Comparison of ENCODE assay signal across 11 cellular contexts in genomic region chr6:88201734-88202133, GRCh38. TPM values are rescaled to one million over a fixed set of nuclear protein-coding genes. Genes with fewer than 3 reads are reported as not detected.
"Had no signal": no experiment of that assay in that cellular context is flagged by ENCODE, and none has a peak within 500 bp of the region (broad histone marks: within the 10 kb centered on the region; RNA-seq: fewer than 3 reads in every experiment).

No MANE protein-coding gene starts in this region.

RNA-seq across cellular contexts. Expression of gene CNR1, which starts 35.6 kb away (rescaled TPM):
- total RNA-seq: activated CD4-positive, alpha-beta memory T cell treated with anti-CD3 and anti-CD28 coated beads for 36 hours; activated CD4-positive, alpha-beta memory T cell treated with anti-CD3 and anti-CD28 coated beads, Interleukin-2, amount 10 ng/mL, durations not matched to agents 7 days and 5 days; activated CD4-positive, alpha-beta T cell treated with anti-CD3 and anti-CD28 coated beads for 36 hours; activated CD4-positive, alpha-beta T cell treated with anti-CD3 and anti-CD28 coated beads, Interleukin-2, amount 10 ng/mL, durations not matched to agents 24 days and 14 days; activated CD4-positive, alpha-beta T cell treated with anti-CD3 and anti-CD28 coated beads, Interleukin-2, amount 10 ng/mL, durations not matched to agents 7 days and 5 days; activated CD8-positive, alpha-beta memory T cell treated with anti-CD3 and anti-CD28 coated beads for 36 hours; activated CD8-positive, alpha-beta memory T cell treated with anti-CD3 and anti-CD28 coated beads, Interleukin-2, amount 10 ng/mL, durations not matched to agents 7 days and 5 days; activated CD8-positive, alpha-beta T cell treated with anti-CD3 and anti-CD28 coated beads for 36 hours; activated CD8-positive, alpha-beta T cell treated with anti-CD3 and anti-CD28 coated beads, Interleukin-2, amount 10 ng/mL, durations not matched to agents 7 days and 5 days; T-helper 1 cell treated with Interleukin-12 subunit alpha and Interleukin-12 subunit beta and Interleukin-4 antibody, amounts not matched to agents 30 ng/mL and 1 ng/mL, for 36 hours; T-helper 2 cell treated with Interferon-gamma antibody and Interleukin-4, amounts not matched to agents 100 ng/mL and 5 ng/mL, for 36 hours had no signal
